17 cellular contexts compared by ENCODE assay signal in genomic region chr9:128632066-128632465, GRCh38. TPM values are rescaled to one million over a fixed set of nuclear protein-coding genes. Genes with fewer than 3 reads are reported as not detected.
DNase-seq lines count a peak whose midpoint lies in the region; ATAC-seq and TF ChIP-seq lines count a peak whose summit lies in the region.
"Had no signal": no experiment of that assay in that cellular context is flagged by ENCODE, and none has a peak within 500 bp of the region (broad histone marks: within the 10 kb centered on the region; RNA-seq: fewer than 3 reads in every experiment).

No MANE protein-coding gene starts in this region.

- H3K4me1 Mint-ChIP-seq in activated T-cell treated with anti-CD3 and anti-CD28 coated beads, Interleukin-2, amount 50 U/mL, for 24 hours (ENCODE audit: low read depth): no peaks in the 10 kb centered on the region
- no peaks in the 10 kb centered on the region for H3K4me1 Mint-ChIP-seq in activated T-cell treated with anti-CD3 and anti-CD28 coated beads, Interleukin-2, amount 50 U/mL, for 72 hours (ENCODE audit: low read depth)
- H3K4me1 Mint-ChIP-seq in endothelial cell (ENCODE audit: unreplicated experiment) (peaks cover 2% of the 10 kb centered on the region), progenitor cell of endocrine pancreas (ENCODE audit: low read depth) (peaks cover 2% of the 10 kb centered on the region)

- no peak overlapping the region for H3K18ac ChIP-seq in IMR-90 (ENCODE audit: low read depth, low read length)

- no peak overlapping the region for H2AK5ac ChIP-seq in IMR-90 (ENCODE audit: low read depth, low read length)

- POLR2A ChIA-PET in IMR-90 (lab: Charles Lee; ENCODE audit: unreplicated experiment): no interaction called here

- no peak for TF ChIP-seq RAD21 in IMR-90 (IDR thresholded peaks at IDR 0.05; ENCODE audit: low read length)

- no TSS peak for BruUV-seq in IMR-90 (replicated peaks; lab: Mats Ljungman, UMichigan)

- peaks cover 0 to 36% of the 10 kb centered on the region in 2 experiments; a peak in 2 of 4 replicates for H3K79me1 ChIP-seq in IMR-90 (ENCODE audit: low read depth in 1 of 2, low read length in 2 of 2)

- no peak overlapping the region for H2BK5ac ChIP-seq in IMR-90 (ENCODE audit: low read depth, low read length, poor library complexity, severe bottlenecking)

- in situ Hi-C loops in IMR-90 (cut with MboI; ENCODE audit: low sequenced_read_pairs): no loop called here

- H4K20me1 ChIP-seq in IMR-90 (ENCODE audit: insufficient read depth, low read length): 0 out of 2 replicates have a peak, but pooled peaks cover 3% of the 10 kb centered on the region

- peak overlapping the region; percentile 59 for H2AK9ac ChIP-seq in IMR-90 (replicated peaks; ENCODE audit: low read depth, low read length, poor library complexity)

- no peak overlapping the region for H2BK15ac ChIP-seq in IMR-90 (ENCODE audit: low read depth, low read length)

- H3K27ac Mint-ChIP-seq in activated T-cell treated with anti-CD3 and anti-CD28 coated beads, Interleukin-2, amount 50 U/mL, for 24 hours: peak overlapping the region; percentile 59
- no peak overlapping the region for H3K27ac Mint-ChIP-seq in activated T-cell treated with anti-CD3 and anti-CD28 coated beads, Interleukin-2, amount 50 U/mL, for 72 hours
- H3K27ac Mint-ChIP-seq in endothelial cell (ENCODE audit: unreplicated experiment) (no peak overlapping the region), progenitor cell of endocrine pancreas (peak overlapping the region; percentile 31)
- H3K27ac Mint-ChIP-seq: GM23338 had no signal

- TF ChIP-seq POLR2A in IMR-90 (IDR thresholded peaks at IDR 0.05; ENCODE audit: low read depth, low read length) (no peak), suprapubic skin (IDR thresholded peaks at IDR 0.05) (no peak)

- intact Hi-C loops in IMR-90 (cut with micrococcal nuclease): no loop called here

- WGBS in IMR-90 (ENCODE audit: extremely low coverage in 2 of 2, insufficient read length in 1 of 2), 2 experiments: 97% methylated on average over 10 of the region's 10 CpGs; no CpG with 5 or more reads in 1 of the 2 experiments
- 90% methylated on average over 9 of the region's 10 CpGs for WGBS in suprapubic skin

- H3K56ac ChIP-seq in IMR-90 (ENCODE audit: extremely low read depth, insufficient read depth, low read length): no peak overlapping the region

- ATAC-seq in activated T-cell treated with anti-CD3 and anti-CD28 coated beads, Interleukin-2, amount 50 U/mL, for 72 hours (replicated peaks in 1 of 2): no peak
- ATAC-seq in IMR-90 (ENCODE audit: low read depth): no peak
- ATAC-seq in HG02884 (IDR thresholded peaks at IDR 0.05; ENCODE audit: unreplicated experiment): no peak
- ATAC-seq: GM12878, GM23338 had no signal

- H2AFZ ChIP-seq in IMR-90 (replicated peaks; ENCODE audit: low read length, poor library complexity): no peak overlapping the region
- H2AFZ ChIP-seq: GM23338 had no signal

- H4K5ac ChIP-seq in IMR-90 (ENCODE audit: low read depth, low read length): no peak overlapping the region

- H2BK20ac ChIP-seq in IMR-90 (ENCODE audit: low read depth, low read length): no peak overlapping the region

- no peak overlapping the region for H4K91ac ChIP-seq in IMR-90 (ENCODE audit: insufficient read depth, low read depth, low read length)

- no peak for DNase-seq in activated T-cell treated with anti-CD3 and anti-CD28 coated beads, Interleukin-2, amount 50 U/mL, for 24 hours
- no peak for DNase-seq in activated T-cell treated with anti-CD3 and anti-CD28 coated beads, Interleukin-2, amount 50 U/mL, for 72 hours
- DNase-seq in IMR-90 (no peak), endothelial cell (ENCODE audit: low spot score) (no peak), progenitor cell of endocrine pancreas (ENCODE audit: low spot score, unreplicated experiment) (no peak), suprapubic skin (ENCODE audit: low spot score in 2 of 2) (no peak), NCI-H187 (lab: John Stamatoyannopoulos, UW) (no peak)
- DNase-seq: COR-L47, DMS79, Kasumi-1, NCI-H2029 treated with DMSO at 0.1 percent for 48 hours, NCI-H226, NCI-H526 had no signal

- H3K9me3 Mint-ChIP-seq in activated T-cell treated with anti-CD3 and anti-CD28 coated beads, Interleukin-2, amount 50 U/mL, for 24 hours: no peaks in the 10 kb centered on the region
- no peaks in the 10 kb centered on the region for H3K9me3 Mint-ChIP-seq in activated T-cell treated with anti-CD3 and anti-CD28 coated beads, Interleukin-2, amount 50 U/mL, for 72 hours
- H3K9me3 Mint-ChIP-seq in endothelial cell (ENCODE audit: unreplicated experiment) (no peaks in the 10 kb centered on the region), progenitor cell of endocrine pancreas (ENCODE audit: low read depth) (no peaks in the 10 kb centered on the region)
- H3K9me3 Mint-ChIP-seq: GM23338 had no signal

- no peak for TF ChIP-seq CTCF in IMR-90 (conservative IDR thresholded peaks at IDR 0.05; ENCODE audit: low read depth, low read length)
- no peak for TF ChIP-seq CTCF in endothelial cell (IDR thresholded peaks at IDR 0.05; ENCODE audit: unreplicated experiment)
- TF ChIP-seq CTCF in progenitor cell of endocrine pancreas (IDR thresholded peaks at IDR 0.05; ENCODE audit: unreplicated experiment): no peak
- no peak for TF ChIP-seq CTCF in suprapubic skin (IDR thresholded peaks at IDR 0.05)

- no peak for TF ChIP-seq EP300 in suprapubic skin (IDR thresholded peaks at IDR 0.05)

- no peaks in the 10 kb centered on the region for H3K27me3 ChIP-seq in IMR-90 (ENCODE audit: control insufficient read depth, insufficient read depth, low read length)
- no peaks in the 10 kb centered on the region for H3K27me3 ChIP-seq in suprapubic skin

- no peaks in the 10 kb centered on the region for H3K27me3 Mint-ChIP-seq in activated T-cell treated with anti-CD3 and anti-CD28 coated beads, Interleukin-2, amount 50 U/mL, for 24 hours
- H3K27me3 Mint-ChIP-seq in activated T-cell treated with anti-CD3 and anti-CD28 coated beads, Interleukin-2, amount 50 U/mL, for 72 hours (ENCODE audit: low read depth): no peaks in the 10 kb centered on the region
- peaks cover 8% of the 10 kb centered on the region for H3K27me3 Mint-ChIP-seq in endothelial cell (ENCODE audit: unreplicated experiment)
- H3K27me3 Mint-ChIP-seq in progenitor cell of endocrine pancreas: no peaks in the 10 kb centered on the region

- H3K27ac ChIP-seq in IMR-90 (ENCODE audit: insufficient read depth, low read length) (no peak overlapping the region), suprapubic skin (no peak overlapping the region)
- H3K27ac ChIP-seq: C4-2B had no signal

- peaks cover 80% of the 10 kb centered on the region for H3K36me3 Mint-ChIP-seq in activated T-cell treated with anti-CD3 and anti-CD28 coated beads, Interleukin-2, amount 50 U/mL, for 24 hours (ENCODE audit: low read depth)
- peaks cover 3 to 15% of the 10 kb centered on the region in 2 donors for H3K36me3 Mint-ChIP-seq in activated T-cell treated with anti-CD3 and anti-CD28 coated beads, Interleukin-2, amount 50 U/mL, for 72 hours (ENCODE audit: insufficient read depth in 2 of 2)
- peaks cover 35% of the 10 kb centered on the region for H3K36me3 Mint-ChIP-seq in endothelial cell (ENCODE audit: low read depth, unreplicated experiment)
- H3K36me3 Mint-ChIP-seq in progenitor cell of endocrine pancreas (ENCODE audit: insufficient read depth): peaks cover 15% of the 10 kb centered on the region

- no peak overlapping the region for H3K9ac ChIP-seq in IMR-90 (ENCODE audit: low read depth, low read length)

- no peaks in the 10 kb centered on the region for H3K9me3 ChIP-seq in IMR-90 (ENCODE audit: control insufficient read depth, insufficient read depth, low read length)
- H3K9me3 ChIP-seq in suprapubic skin: no peaks in the 10 kb centered on the region

- CTCF ChIA-PET in IMR-90 (lab: Yijun Ruan, JAX): no interaction called here

- H3K4me3 Mint-ChIP-seq in activated T-cell treated with anti-CD3 and anti-CD28 coated beads, Interleukin-2, amount 50 U/mL, for 24 hours: no peak overlapping the region
- no peak overlapping the region for H3K4me3 Mint-ChIP-seq in activated T-cell treated with anti-CD3 and anti-CD28 coated beads, Interleukin-2, amount 50 U/mL, for 72 hours
- H3K4me3 Mint-ChIP-seq in endothelial cell (ENCODE audit: unreplicated experiment): peak overlapping the region; percentile 65
- no peak overlapping the region for H3K4me3 Mint-ChIP-seq in progenitor cell of endocrine pancreas (ENCODE audit: low read depth)
- H3K4me3 Mint-ChIP-seq: GM23338 had no signal

- H3K36me3 ChIP-seq in IMR-90 (ENCODE audit: control insufficient read depth, insufficient read depth, low read length) (peaks cover 66% of the 10 kb centered on the region), suprapubic skin (peaks cover 73% of the 10 kb centered on the region)

- H3K4ac ChIP-seq in IMR-90 (ENCODE audit: low read depth, low read length): no peak overlapping the region

- no peak overlapping the region for H3K14ac ChIP-seq in IMR-90 (replicated peaks; ENCODE audit: low read depth, low read length)

- peaks cover 13% of the 10 kb centered on the region for H3K4me1 ChIP-seq in IMR-90 (ENCODE audit: control insufficient read depth, insufficient read depth, low read length)
- peaks cover 47% of the 10 kb centered on the region for H3K4me1 ChIP-seq in suprapubic skin

- no peak overlapping the region for H3K23ac ChIP-seq in IMR-90 (ENCODE audit: low read depth, low read length)

- 0 out of 2 replicates have a peak, but pooled peaks cover 5% of the 10 kb centered on the region for H3K9me1 ChIP-seq in IMR-90 (ENCODE audit: insufficient read depth, low read length)

- no peak overlapping the region for H2BK120ac ChIP-seq in IMR-90 (ENCODE audit: low read depth, low read length)

- no peak overlapping the region for H3K4me2 ChIP-seq in IMR-90 (ENCODE audit: low read depth, low read length)
- H3K4me2 ChIP-seq: GM23338 had no signal

- no peak overlapping the region for H4K8ac ChIP-seq in IMR-90 (ENCODE audit: low read depth in 2 of 2, low read length in 2 of 2)

- H3K4me3 ChIP-seq in IMR-90 (ENCODE audit: insufficient read depth, low read depth, low read length): no peak overlapping the region
- H3K4me3 ChIP-seq in suprapubic skin: no peak overlapping the region
- H3K4me3 ChIP-seq: GM12878, GM23338 had no signal

- dilution Hi-C loops in IMR-90 (cut with HindIII; ENCODE audit: low sequenced_read_pairs, unreplicated experiment): no loop called here

RNA-seq across cellular contexts. Expression of gene DYNC2I2, which starts 24.6 kb away (rescaled TPM):
- 10 to 100 TPM; 27.1 to 31.2 TPM for total RNA-seq in activated T-cell treated with anti-CD3 and anti-CD28 coated beads, Interleukin-2, amount 50 U/mL, for 72 hours
- total RNA-seq in IMR-90 (2012; rRNA removed): 36.1 and 37.1 TPM in 2 replicates
- polyA plus RNA-seq in IMR-90 (2012; rRNA removed): 33.7 and 42.9 TPM in 2 replicates
- polyA plus RNA-seq in IMR-90 (2012; cell fraction: cytosol; rRNA removed): 27.9 and 40.6 TPM in 2 replicates
- 24.0 and 102 TPM in 2 replicates for polyA plus RNA-seq in IMR-90 (2012; cell fraction: nucleus; rRNA removed; ENCODE audit: low replicate concordance)
- total RNA-seq in endothelial cell (ENCODE audit: unreplicated experiment): 35.4 TPM
- 83.4 and 85.4 TPM in 2 replicates for total RNA-seq in progenitor cell of endocrine pancreas
- 10 to 100 TPM; 43.5 to 52.4 (median 45.8) TPM for total RNA-seq in suprapubic skin

RNA-seq across cellular contexts. Expression of gene SET, which starts 57.0 kb away (rescaled TPM):
- total RNA-seq in activated T-cell treated with anti-CD3 and anti-CD28 coated beads, Interleukin-2, amount 50 U/mL, for 72 hours: 100 to 1,000 TPM; 448 to 582 TPM
- total RNA-seq in IMR-90 (2012; rRNA removed) (182 and 587 TPM in 2 replicates), endothelial cell (ENCODE audit: unreplicated experiment) (420 TPM), progenitor cell of endocrine pancreas (563 and 571 TPM in 2 replicates), suprapubic skin (100 to 1,000 TPM; 101 to 166 (median 161) TPM)
- polyA plus RNA-seq in IMR-90 (2012; rRNA removed): 80.2 and 104 TPM in 2 replicates
- polyA plus RNA-seq in IMR-90 (2012; cell fraction: cytosol; rRNA removed): 13.7 and 17.9 TPM in 2 replicates
- 21.2 and 52.6 TPM in 2 replicates for polyA plus RNA-seq in IMR-90 (2012; cell fraction: nucleus; rRNA removed; ENCODE audit: low replicate concordance)

Comparison
In these comparisons a context has a peak if more than half of its experiments do, and no peak if none do; other contexts are left out.
1. H3K27ac Mint-ChIP-seq: peak in activated T-cell treated with anti-CD3 and anti-CD28 coated beads, Interleukin-2, amount 50 U/mL, for 24 hours (single experiment) and progenitor cell of endocrine pancreas (single experiment); none in activated T-cell treated with anti-CD3 and anti-CD28 coated beads, Interleukin-2, amount 50 U/mL, for 72 hours (single experiment) and endothelial cell (single experiment).